ENCODE assay signal across 8 cellular contexts in genomic region chr1:108200627-108201106, GRCh38. TPM values are rescaled to one million over a fixed set of nuclear protein-coding genes. Genes with fewer than 3 reads are reported as not detected.
A peak's percentile ranks its signal among the peaks of the same experiment; 100 is the strongest.
DNase-seq lines count a peak whose midpoint lies in the region; ATAC-seq, FAIRE-seq and TF ChIP-seq lines count a peak whose summit lies in the region.

No MANE protein-coding gene starts in this region.

- no peak for TF ChIP-seq POLR2A in H1 (IDR thresholded peaks at IDR 0.05; ENCODE audit: control extremely low read depth in 1 of 2, low read depth in 2 of 2, low read length in 2 of 2)

- POLR2A ChIA-PET in H1 (lab: Charles Lee; ENCODE audit: partially characterized antibody), result interaction anchor here (0.8 to 2.1 kb wide), 8 partner anchors 9 to 460 kb away, joined by 3 to 14 read pairs (median 4); partner anchors contain the start of gene HENMT1

- H3K4me3 ChIP-seq in H1 (ENCODE audit: extremely low read depth in 1 of 4, insufficient read depth in 2 of 4, low read depth in 3 of 4, low read length in 4 of 4) (peak overlapping the region; percentile 77 to 94 (median 83)), mesenchymal stem cell (ENCODE audit: insufficient read depth in 1 of 2, low read depth in 1 of 2, low read length in 2 of 2) (peak overlapping the region; percentile 84 to 87)

- H3K14ac ChIP-seq in H1 (ENCODE audit: insufficient read length), result no peak overlapping the region
- peak overlapping the region in 1 of 2 experiments; percentile 44 for H3K14ac ChIP-seq in mesenchymal stem cell (ENCODE audit: low read length in 2 of 2)

- TF ChIP-seq RAD21 in H1 (IDR thresholded peaks at IDR 0.05 in 1 of 2, conservative IDR thresholded peaks at IDR 0.05 in 1 of 2; ENCODE audit: low read depth in 2 of 2, low read length in 2 of 2), result no peak

- H3K36me3 Mint-ChIP-seq in stimulated activated memory B cell treated with anti-CD40 and anti-IgM and Interleukin-4, amounts not matched to agents 10 μg/mL and 1 μg/mL and 100 μg/mL, for 72 hours, result peaks cover 7% of the 10 kb centered on the region

- peak overlapping the region; percentile 93 for H3K27ac Mint-ChIP-seq in stimulated activated memory B cell treated with anti-CD40 and anti-IgM and Interleukin-4, amounts not matched to agents 10 μg/mL and 1 μg/mL and 100 μg/mL, for 72 hours

- H3K23ac ChIP-seq in H1 (ENCODE audit: insufficient read length) (no peak overlapping the region), mesenchymal stem cell (ENCODE audit: low read length in 2 of 2) (no peak overlapping the region)

- H3K4me1 Mint-ChIP-seq in stimulated activated memory B cell treated with anti-CD40 and anti-IgM and Interleukin-4, amounts not matched to agents 10 μg/mL and 1 μg/mL and 100 μg/mL, for 72 hours, result peaks cover 32% of the 10 kb centered on the region

- H4K91ac ChIP-seq in H1 (replicated peaks; ENCODE audit: insufficient read length, low read length) (no peak overlapping the region), mesenchymal stem cell (ENCODE audit: low read length) (peak overlapping the region; percentile 90)

- H3K4me3 Mint-ChIP-seq in stimulated activated memory B cell treated with anti-CD40 and anti-IgM and Interleukin-4, amounts not matched to agents 10 μg/mL and 1 μg/mL and 100 μg/mL, for 72 hours, result peak overlapping the region; percentile 98

- H3K9me3 Mint-ChIP-seq in stimulated activated memory B cell treated with anti-CD40 and anti-IgM and Interleukin-4, amounts not matched to agents 10 μg/mL and 1 μg/mL and 100 μg/mL, for 72 hours, result peaks cover 6% of the 10 kb centered on the region

- CTCF ChIA-PET in H1 (lab: Charles Lee; ENCODE audit: partially characterized antibody), result interaction anchor here (0.7 to 1.9 kb wide), 7 partner anchors 11 to 443 kb away, joined by 3 to 7 read pairs (median 3); no protein-coding TSS in a partner anchor

- no peak for FAIRE-seq in H1 (lab: Jason Lieb, UNC)

- H2BK12ac ChIP-seq in H1 (ENCODE audit: low read depth, low read length) (no peak overlapping the region), mesenchymal stem cell (ENCODE audit: low read length in 2 of 2) (no peak overlapping the region)

- H3K79me1 ChIP-seq in H1 (ENCODE audit: low read depth, low read length) (peaks cover 8% of the 10 kb centered on the region), mesenchymal stem cell (replicated peaks; ENCODE audit: low read length, poor library complexity, severe bottlenecking) (peaks cover 2% of the 10 kb centered on the region)

- H3K27me3 Mint-ChIP-seq in stimulated activated memory B cell treated with anti-CD40 and anti-IgM and Interleukin-4, amounts not matched to agents 10 μg/mL and 1 μg/mL and 100 μg/mL, for 72 hours, result no peaks in the 10 kb centered on the region

- ATAC-seq in HG02571 (IDR thresholded peaks at IDR 0.05; ENCODE audit: unreplicated experiment) (peak; percentile 30), HG02938 (IDR thresholded peaks at IDR 0.05; ENCODE audit: unreplicated experiment) (no peak)
- peak; percentile 70 for ATAC-seq in stimulated activated memory B cell treated with anti-CD40 and anti-IgM and Interleukin-4, amounts not matched to agents 10 μg/mL and 1 μg/mL and 100 μg/mL, for 72 hours

- H3K9me3 ChIP-seq in H1 (ENCODE audit: insufficient read depth in 2 of 2, low read depth in 1 of 2, low read length in 1 of 2) (no peaks in the 10 kb centered on the region), mesenchymal stem cell (ENCODE audit: control insufficient read depth, low read length) (peaks cover under 1% of the 10 kb centered on the region)

- TF ChIP-seq CTCF in H1 (IDR thresholded peaks at IDR 0.05; ENCODE audit: control extremely low read depth in 1 of 3, insufficient read depth in 1 of 3, low read depth in 1 of 3, low read length in 3 of 3), result peak in 1 of 3 experiments; percentile 23; a peak in 1 of 4 replicates

- WGBS in H1 (ENCODE audit: extremely low coverage in 1 of 2, insufficient coverage in 1 of 2, insufficient read length in 1 of 2, insufficient replicate concordance in 2 of 2, low coverage in 1 of 2, low lambda C conversion rate in 2 of 2, missing lambda C conversion rate in 1 of 2), 2 experiments, result 8% methylated on average over 11 of the region's 11 CpGs; no CpG with 5 or more reads in 1 of the 2 experiments
- 7% methylated on average over 11 of the region's 11 CpGs for whole genome bisulfite sequencing in mesenchymal stem cell

- H2BK120ac ChIP-seq in H1 (replicated peaks; ENCODE audit: low read depth, low read length), result no peak overlapping the region
- peak overlapping the region; percentile 56 for H2BK120ac ChIP-seq in mesenchymal stem cell (ENCODE audit: low read depth, low read length)

- H2BK20ac ChIP-seq in H1 (ENCODE audit: low read length), result no peak overlapping the region

- H2AK5ac ChIP-seq in H1 (ENCODE audit: low read depth, low read length) (no peak overlapping the region), mesenchymal stem cell (ENCODE audit: low read length, severe bottlenecking) (no peak overlapping the region)

- peak overlapping the region in 2 of 4 experiments; percentile 25 to 79; a peak in 5 of 7 replicates for H3K9ac ChIP-seq in H1 (replicated peaks in 1 of 4; ENCODE audit: extremely low read depth in 1 of 4, low read depth in 3 of 4, low read length in 3 of 4)
- H3K9ac ChIP-seq in mesenchymal stem cell (ENCODE audit: low read length), result peak overlapping the region; percentile 96

- no peak overlapping the region for H3K18ac ChIP-seq in H1 (ENCODE audit: extremely low read depth, low read length)
- peak overlapping the region; percentile 95 for H3K18ac ChIP-seq in mesenchymal stem cell (ENCODE audit: low read depth in 1 of 2, low read length in 2 of 2)

- peak overlapping the region; percentile 87 for H2AFZ ChIP-seq in H1 (ENCODE audit: low read length)
- peak overlapping the region; percentile 75 for H2AFZ ChIP-seq in mesenchymal stem cell (ENCODE audit: low read depth, low read length)

- H3K27me3 ChIP-seq in H1 (replicated peaks in 1 of 4; ENCODE audit: control insufficient read depth in 3 of 4, extremely low read depth in 1 of 4, insufficient read depth in 3 of 4, low read length in 3 of 4) (no peaks in the 10 kb centered on the region), mesenchymal stem cell (ENCODE audit: control insufficient read depth in 1 of 2, insufficient read depth in 1 of 2, low read length in 2 of 2) (no peaks in the 10 kb centered on the region)

- H3K4me1 ChIP-seq in H1 (replicated peaks in 1 of 4; ENCODE audit: control insufficient read depth in 3 of 4, insufficient read depth in 4 of 4, low read length in 3 of 4) (peaks cover 0 to 6% (median 2%) of the 10 kb centered on the region in 4 experiments; a peak in 3 of 7 replicates), mesenchymal stem cell (ENCODE audit: control insufficient read depth, insufficient read depth, low read depth, low read length) (peaks cover 6% of the 10 kb centered on the region)

- no peak overlapping the region for H3K4ac ChIP-seq in H1 (replicated peaks; ENCODE audit: insufficient read length, low read depth, low read length)
- peak overlapping the region; percentile 8 to 58 for H3K4ac ChIP-seq in mesenchymal stem cell (ENCODE audit: low read depth in 1 of 2, low read length in 2 of 2)

- no peak overlapping the region for H3K56ac ChIP-seq in H1 (replicated peaks; ENCODE audit: insufficient read length, low read depth, low read length)

- no peak overlapping the region for H2BK15ac ChIP-seq in H1 (ENCODE audit: low read length)
- H2BK15ac ChIP-seq in mesenchymal stem cell (ENCODE audit: low read depth, poor library complexity, severe bottlenecking), result peak overlapping the region; percentile 64

- H2BK5ac ChIP-seq in H1 (ENCODE audit: low read depth, low read length) (no peak overlapping the region), mesenchymal stem cell (ENCODE audit: low read depth, low read length, poor library complexity, severe bottlenecking) (no peak overlapping the region)

- DNase-seq in ELR (ENCODE audit: low read depth), result peak; percentile 74
- DNase-seq in NCI-H345 (lab: John Stamatoyannopoulos, UW), result peak; percentile 53
- peak; percentile 29 to 33 for DNase-seq in activated CD4-positive, alpha-beta T cell treated with anti-CD3 and anti-CD28 coated beads, Interleukin-2, amount 50 U/mL, for 4 hours
- DNase-seq in H1 (ENCODE audit: low read depth in 1 of 2, low spot score in 2 of 2), result no peak
- peak; percentile 65 for DNase-seq in mesenchymal stem cell

- H3K27ac ChIP-seq in H1 (ENCODE audit: low read depth, low read length) (no peak overlapping the region), mesenchymal stem cell (ENCODE audit: low read length, poor library complexity, severe bottlenecking) (peak overlapping the region; percentile 94)

- H3K4me2 ChIP-seq in H1 (ENCODE audit: insufficient read depth in 1 of 2, low read depth in 2 of 2, low read length in 2 of 2) (peak overlapping the region; percentile 67 to 78), mesenchymal stem cell (ENCODE audit: low read length, poor library complexity, severe bottlenecking) (peak overlapping the region; percentile 86)

- H3K36me3 ChIP-seq in H1 (ENCODE audit: control insufficient read depth in 2 of 4, insufficient read depth in 4 of 4, low read length in 3 of 4) (peaks cover 0 to 2% (median 0%) of the 10 kb centered on the region in 4 experiments; a peak in 1 of 8 replicates), mesenchymal stem cell (ENCODE audit: control insufficient read depth in 1 of 2, insufficient read depth in 2 of 2, low read depth in 1 of 2, low read length in 2 of 2) (peaks cover 5 to 23% of the 10 kb centered on the region in 2 experiments)

- H3K79me2 ChIP-seq in H1 (ENCODE audit: control insufficient read depth in 1 of 2, insufficient read depth in 2 of 2, low read length in 2 of 2), result peaks cover 0 to 37% of the 10 kb centered on the region in 2 experiments; a peak in 2 of 4 replicates

- no peak for TF ChIP-seq EP300 in H1 (IDR thresholded peaks at IDR 0.05; ENCODE audit: borderline replicate concordance in 1 of 2, low read depth in 2 of 2, low read length in 2 of 2)

- peaks cover 6% of the 10 kb centered on the region; the same call in 1 of the 2 replicates for H3K23me2 ChIP-seq in H1 (ENCODE audit: low read depth, low read length)

- H4K8ac ChIP-seq in H1 (ENCODE audit: extremely low read depth, insufficient read depth, low read length) (peak overlapping the region; percentile 65; the same call in 1 of the 2 replicates), mesenchymal stem cell (ENCODE audit: low read length) (peak overlapping the region; percentile 90)

- H4K5ac ChIP-seq in H1 (ENCODE audit: insufficient read length, low read depth, low read length), result no peak overlapping the region

- H4K20me1 ChIP-seq in H1 (replicated peaks in 1 of 2; ENCODE audit: control insufficient read depth in 1 of 2, insufficient read depth in 2 of 2, low read length in 2 of 2), result peaks cover 0 to 1% of the 10 kb centered on the region in 2 experiments

RNA-seq across cellular contexts. Expression of gene SLC25A24, which starts 0.5 kb away (rescaled TPM):
- 36.8 and 40.6 TPM in 2 replicates for total RNA-seq in H1 (2021; fragmentation: NEBNext Ultra II Directional; extraction: Animal tissue kit (Norgen Biotek cat#: 25700))
- 8.9 and 13.6 TPM in 2 replicates for polyA plus RNA-seq in H1 (2011; rRNA removed)
- polyA plus RNA-seq in H1 (2011; cell fraction: cytosol; rRNA removed), result 16.5 TPM
- polyA plus RNA-seq in H1 (2011; cell fraction: nucleus; rRNA removed), result 5.0 TPM
- polyA plus RNA-seq in H1 (2012, experiment 1 of 2), result 12.5 to 25.4 TPM (median 16.1 TPM) in 4 replicates
- 2.9 TPM for polyA plus RNA-seq in H1 (2012, experiment 2 of 2)
- 29.5 TPM for polyA plus RNA-seq in H1 (2013, experiment 1 of 2)
- polyA plus RNA-seq in H1 (2013, experiment 2 of 2), result 29.2 TPM
- 17.6 and 23.4 TPM in 2 replicates for polyA minus RNA-seq in H1 (2011; rRNA and poly(A)+ RNA removed)
- 18.9 TPM for polyA minus RNA-seq in H1 (2011; cell fraction: cytosol; rRNA and poly(A)+ RNA removed)
- polyA minus RNA-seq in H1 (2011; cell fraction: nucleus; rRNA and poly(A)+ RNA removed), result 31.3 TPM
- 47.0 TPM for polyA plus RNA-seq in mesenchymal stem cell (2013, experiment 1 of 2)
- 50.5 TPM for polyA plus RNA-seq in mesenchymal stem cell (2013, experiment 2 of 2)

RNA-seq across cellular contexts. Expression of gene NBPF4, which starts 43.2 kb away (rescaled TPM):
- not detected in 2 replicates for total RNA-seq in H1 (2021; fragmentation: NEBNext Ultra II Directional; extraction: Animal tissue kit (Norgen Biotek cat#: 25700))
- not detected in 2 replicates for polyA plus RNA-seq in H1 (2011; rRNA removed)
- not detected for polyA plus RNA-seq in H1 (2011; cell fraction: cytosol; rRNA removed)
- polyA plus RNA-seq in H1 (2011; cell fraction: nucleus; rRNA removed), result not detected
- polyA plus RNA-seq in H1 (2012, experiment 1 of 2), result not detected in 4 replicates
- not detected for polyA plus RNA-seq in H1 (2012, experiment 2 of 2)
- not detected for polyA plus RNA-seq in H1 (2013, experiment 1 of 2)
- polyA plus RNA-seq in H1 (2013, experiment 2 of 2), result not detected
- not detected in 2 replicates for polyA minus RNA-seq in H1 (2011; rRNA and poly(A)+ RNA removed)
- not detected for polyA minus RNA-seq in H1 (2011; cell fraction: cytosol; rRNA and poly(A)+ RNA removed)
- not detected for polyA minus RNA-seq in H1 (2011; cell fraction: nucleus; rRNA and poly(A)+ RNA removed)
- not detected for polyA plus RNA-seq in mesenchymal stem cell (2013, experiment 1 of 2)
- not detected for polyA plus RNA-seq in mesenchymal stem cell (2013, experiment 2 of 2)

Comparison
In these comparisons a context has a peak if more than half of its experiments do, and no peak if none do; other contexts are left out.
1. DNase-seq: peak in ELR (single experiment), NCI-H345 (single experiment), activated CD4-positive, alpha-beta T cell treated with anti-CD3 and anti-CD28 coated beads, Interleukin-2, amount 50 U/mL, for 4 hours (2 of 2) and mesenchymal stem cell (single experiment); none in H1 (0 of 2).